9 cellular contexts compared by ENCODE assay signal in the genomic region with DNA sequence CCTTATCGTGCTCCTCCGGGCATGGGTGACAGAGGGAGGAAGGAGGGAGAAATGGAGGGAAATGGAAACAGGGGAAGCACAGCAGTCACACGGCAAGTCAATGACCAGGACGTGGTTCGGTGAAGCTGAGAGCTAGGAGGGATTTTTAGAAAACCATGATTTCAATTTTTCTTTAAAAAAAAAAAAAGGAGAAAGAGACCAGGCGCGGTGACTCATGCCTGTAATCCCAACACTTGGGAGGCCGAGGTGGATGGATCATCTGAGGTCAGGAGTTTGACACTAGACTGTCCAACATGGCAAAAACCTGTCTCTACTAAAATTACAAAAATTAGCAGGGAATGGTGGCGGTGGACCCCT. TPM values are rescaled to one million over a fixed set of nuclear protein-coding genes. Genes with fewer than 3 reads are reported as not detected.
DNase-seq lines count a peak whose midpoint lies in the region; ATAC-seq lines count a peak whose summit lies in the region.
"Had no signal": no experiment of that assay in that cellular context is flagged by ENCODE, and none has a peak within 500 bp of the region (broad histone marks: within the 10 kb centered on the region; RNA-seq: fewer than 3 reads in every experiment).

No MANE protein-coding gene starts in this region.

- peaks cover 17% of the 10 kb centered on the region for H3K36me3 Mint-ChIP-seq in activated naive CD4-positive, alpha-beta T cell treated with anti-CD3 and anti-CD28 coated beads, Interleukin-2, amount 50 U/mL, for 24 hours
- no peaks in the 10 kb centered on the region for H3K36me3 Mint-ChIP-seq in T-helper 17 cell (ENCODE audit: low read depth)

- ATAC-seq in T-helper 17 cell: no peak
- peak; percentile 6 for ATAC-seq in stimulated activated naive CD8-positive, alpha-beta T cell treated with anti-CD3 and anti-CD28 coated beads, Interleukin-15, amount 100 ng/mL, for 72 hours
- ATAC-seq in GM21825 (IDR thresholded peaks at IDR 0.05; ENCODE audit: unreplicated experiment): no peak
- ATAC-seq in GM21619 (IDR thresholded peaks at IDR 0.05; ENCODE audit: unreplicated experiment): no peak

- peak overlapping the region; percentile 92 for H3K27ac Mint-ChIP-seq in activated naive CD4-positive, alpha-beta T cell treated with anti-CD3 and anti-CD28 coated beads, Interleukin-2, amount 50 U/mL, for 24 hours
- peak overlapping the region; percentile 93 for H3K27ac Mint-ChIP-seq in T-helper 17 cell
- H3K27ac Mint-ChIP-seq in stimulated activated naive CD8-positive, alpha-beta T cell treated with anti-CD3 and anti-CD28 coated beads, Interleukin-15, amount 100 ng/mL, for 72 hours: peak overlapping the region; percentile 87 to 92

- peak overlapping the region; percentile 89 for H3K4me3 Mint-ChIP-seq in activated naive CD4-positive, alpha-beta T cell treated with anti-CD3 and anti-CD28 coated beads, Interleukin-2, amount 50 U/mL, for 24 hours
- H3K4me3 Mint-ChIP-seq in T-helper 17 cell: peak overlapping the region; percentile 92
- H3K4me3 Mint-ChIP-seq in stimulated activated naive CD8-positive, alpha-beta T cell treated with anti-CD3 and anti-CD28 coated beads, Interleukin-15, amount 100 ng/mL, for 72 hours: peak overlapping the region; percentile 82 to 86

- DNase-seq in activated naive CD4-positive, alpha-beta T cell treated with Interleukin-2 at 50 U/mL for 16 hours: no peak
- no peak for DNase-seq in T-helper 17 cell
- DNase-seq in glomerular visceral epithelial cell (ENCODE audit: extremely low spot score): peak; percentile 65
- DNase-seq in stimulated activated naive CD8-positive, alpha-beta T cell treated with anti-CD3 and anti-CD28 coated beads, Interleukin-15, amount 100 ng/mL, for 72 hours: no peak
- DNase-seq in NCI-H2171 (lab: John Stamatoyannopoulos, UW): no peak
- DNase-seq: NCI-H1436 had no signal

- no peaks in the 10 kb centered on the region for H3K9me3 ChIP-seq in T-helper 17 cell (ENCODE audit: control insufficient read depth, low read length, poor library complexity, severe bottlenecking)

- H3K9me3 Mint-ChIP-seq in activated naive CD4-positive, alpha-beta T cell treated with anti-CD3 and anti-CD28 coated beads, Interleukin-2, amount 50 U/mL, for 24 hours: no peaks in the 10 kb centered on the region
- no peaks in the 10 kb centered on the region for H3K9me3 Mint-ChIP-seq in stimulated activated naive CD8-positive, alpha-beta T cell treated with anti-CD3 and anti-CD28 coated beads, Interleukin-15, amount 100 ng/mL, for 72 hours

- peaks cover 2% of the 10 kb centered on the region for H3K27me3 Mint-ChIP-seq in activated naive CD4-positive, alpha-beta T cell treated with anti-CD3 and anti-CD28 coated beads, Interleukin-2, amount 50 U/mL, for 24 hours
- H3K27me3 Mint-ChIP-seq in T-helper 17 cell: peaks cover 37% of the 10 kb centered on the region
- H3K27me3 Mint-ChIP-seq in stimulated activated naive CD8-positive, alpha-beta T cell treated with anti-CD3 and anti-CD28 coated beads, Interleukin-15, amount 100 ng/mL, for 72 hours: no peaks in the 10 kb centered on the region

- H3K4me1 Mint-ChIP-seq in activated naive CD4-positive, alpha-beta T cell treated with anti-CD3 and anti-CD28 coated beads, Interleukin-2, amount 50 U/mL, for 24 hours: peaks cover 45% of the 10 kb centered on the region
- peaks cover 26% of the 10 kb centered on the region for H3K4me1 Mint-ChIP-seq in T-helper 17 cell
- H3K4me1 Mint-ChIP-seq in stimulated activated naive CD8-positive, alpha-beta T cell treated with anti-CD3 and anti-CD28 coated beads, Interleukin-15, amount 100 ng/mL, for 72 hours: peaks cover 67% of the 10 kb centered on the region

RNA-seq across cellular contexts. Expression of a gene that starts 0.8 kb away (rescaled TPM):
- total RNA-seq in T-helper 17 cell: 1 to 10 TPM in 1 of 2 donors, under 1 TPM in 1; 0.50 to 1.1 TPM

RNA-seq across cellular contexts. Expression of a gene that starts 20.1 kb away (rescaled TPM):
- 100 to 1,000 TPM; 106 to 123 TPM for total RNA-seq in T-helper 17 cell
